ENCODE assay signal across 24 cellular contexts in genomic region chr11:77104727-77105126, GRCh38. TPM values are rescaled to one million over a fixed set of nuclear protein-coding genes. Genes with fewer than 3 reads are reported as not detected.
"Had no signal": no experiment of that assay in that cellular context is flagged by ENCODE, and none has a peak within 500 bp of the region (broad histone marks: within the 10 kb centered on the region; RNA-seq: fewer than 3 reads in every experiment).

No MANE protein-coding gene starts in this region.

- H3K27ac Mint-ChIP-seq: activated B cell treated with CpG ODN at 0.5 μM for 24 hours; activated CD4-positive, alpha-beta memory T cell treated with anti-CD3 and anti-CD28 coated beads for 36 hours; activated CD4-positive, alpha-beta T cell treated with anti-CD3 and anti-CD28 coated beads for 36 hours; mesothelial cell of epicardium; stimulated activated naive CD8-positive, alpha-beta T cell treated with anti-CD3 and anti-CD28 coated beads, Interleukin-15, amount 100 ng/mL, for 72 hours; T-helper 1 cell treated with Interleukin-12 subunit alpha and Interleukin-12 subunit beta and Interleukin-4 antibody, amounts not matched to agents 30 μg/mL and 1 μg/mL, for 36 hours had no signal

- H3K36me3 Mint-ChIP-seq: activated CD4-positive, alpha-beta memory T cell treated with anti-CD3 and anti-CD28 coated beads for 36 hours; activated naive CD4-positive, alpha-beta T cell treated with anti-CD3 and anti-CD28 coated beads, Interleukin-2, amount 10 ng/mL, durations not matched to agents 7 days and 5 days had no signal

- DNase-seq: activated B cell treated with CpG ODN at 0.5 μM for 24 hours; activated CD4-positive, alpha-beta memory T cell treated with anti-CD3 and anti-CD28 coated beads for 36 hours; activated CD4-positive, alpha-beta T cell treated with anti-CD3 and anti-CD28 coated beads for 36 hours; activated effector memory CD4-positive, alpha-beta T cell treated with anti-CD3 and anti-CD28 coated beads, Interleukin-2, amount 50 U/mL, for 16 hours; activated naive CD4-positive, alpha-beta T cell treated with anti-CD3 and anti-CD28 coated beads, Interleukin-2, amount 10 ng/mL, durations not matched to agents 7 days and 5 days; anterior cingulate cortex; central memory CD4-positive, alpha-beta T cell; colonic mucosa; heart right ventricle; naive thymus-derived CD8-positive, alpha-beta T cell; stimulated activated CD4-positive, alpha-beta T cell treated with anti-CD3 and anti-CD28 coated beads, Interleukin-1b, Interleukin-23, amount 100 ng/mL, for 48 hours; stimulated activated naive CD8-positive, alpha-beta T cell treated with anti-CD3 and anti-CD28 coated beads, Interleukin-15, amount 100 ng/mL, for 72 hours; T1000; tibial artery had no signal

- ATAC-seq: activated CD4-positive, alpha-beta T cell treated with anti-CD3 and anti-CD28 coated beads for 36 hours; heart right ventricle; naive thymus-derived CD8-positive, alpha-beta T cell; pancreas; right cardiac atrium; stimulated activated naive CD8-positive, alpha-beta T cell treated with anti-CD3 and anti-CD28 coated beads, Interleukin-15, amount 100 ng/mL, for 72 hours had no signal

- H3K4me3 Mint-ChIP-seq: activated B cell treated with CpG ODN at 0.5 μM for 24 hours; activated CD4-positive, alpha-beta memory T cell treated with anti-CD3 and anti-CD28 coated beads for 36 hours; activated CD4-positive, alpha-beta T cell treated with anti-CD3 and anti-CD28 coated beads for 36 hours; activated naive CD4-positive, alpha-beta T cell treated with anti-CD3 and anti-CD28 coated beads, Interleukin-2, amount 10 ng/mL, durations not matched to agents 7 days and 5 days; mesothelial cell of epicardium; naive thymus-derived CD8-positive, alpha-beta T cell; stimulated activated naive CD8-positive, alpha-beta T cell treated with anti-CD3 and anti-CD28 coated beads, Interleukin-15, amount 100 ng/mL, for 72 hours; T-helper 1 cell treated with Interleukin-12 subunit alpha and Interleukin-12 subunit beta and Interleukin-4 antibody, amounts not matched to agents 30 μg/mL and 1 μg/mL, for 36 hours had no signal

- H3K27ac ChIP-seq: colonic mucosa, esophagus muscularis mucosa, heart right ventricle, pancreas, skin epidermis, tibial artery had no signal

- H3K9me3 Mint-ChIP-seq: activated B cell treated with CpG ODN at 0.5 μM for 24 hours; activated CD4-positive, alpha-beta memory T cell treated with anti-CD3 and anti-CD28 coated beads for 36 hours; activated naive CD4-positive, alpha-beta T cell treated with anti-CD3 and anti-CD28 coated beads, Interleukin-2, amount 10 ng/mL, durations not matched to agents 7 days and 5 days; mesothelial cell of epicardium; naive thymus-derived CD8-positive, alpha-beta T cell; stimulated activated naive CD8-positive, alpha-beta T cell treated with anti-CD3 and anti-CD28 coated beads, Interleukin-15, amount 100 ng/mL, for 72 hours; T-helper 1 cell treated with Interleukin-12 subunit alpha and Interleukin-12 subunit beta and Interleukin-4 antibody, amounts not matched to agents 30 μg/mL and 1 μg/mL, for 36 hours had no signal

- H3K27me3 Mint-ChIP-seq: activated CD4-positive, alpha-beta memory T cell treated with anti-CD3 and anti-CD28 coated beads for 36 hours; activated CD4-positive, alpha-beta T cell treated with anti-CD3 and anti-CD28 coated beads for 36 hours; naive thymus-derived CD8-positive, alpha-beta T cell; stimulated activated naive CD8-positive, alpha-beta T cell treated with anti-CD3 and anti-CD28 coated beads, Interleukin-15, amount 100 ng/mL, for 72 hours had no signal

- H3K4me1 Mint-ChIP-seq: activated CD4-positive, alpha-beta T cell treated with anti-CD3 and anti-CD28 coated beads for 36 hours; activated naive CD4-positive, alpha-beta T cell treated with anti-CD3 and anti-CD28 coated beads, Interleukin-2, amount 10 ng/mL, durations not matched to agents 7 days and 5 days; naive thymus-derived CD8-positive, alpha-beta T cell; stimulated activated naive CD8-positive, alpha-beta T cell treated with anti-CD3 and anti-CD28 coated beads, Interleukin-15, amount 100 ng/mL, for 72 hours had no signal

- FAIRE-seq: pancreas had no signal

- H3K4me3 ChIP-seq: colonic mucosa, esophagus muscularis mucosa, heart right ventricle, lung, pancreas, skin epidermis, tibial artery had no signal

- H3K27me3 ChIP-seq: colonic mucosa, esophagus muscularis mucosa, heart right ventricle, pancreas, tibial artery had no signal

RNA-seq across cellular contexts. Expression of gene OMP, which starts 2.1 kb away (rescaled TPM):
- total RNA-seq: activated B cell treated with CpG ODN at 0.5 μM for 24 hours; activated CD4-positive, alpha-beta memory T cell treated with anti-CD3 and anti-CD28 coated beads for 36 hours; activated CD4-positive, alpha-beta T cell treated with anti-CD3 and anti-CD28 coated beads for 36 hours; esophagus muscularis mucosa; kidney epithelial cell; pulmonary artery endothelial cell; right cardiac atrium; urinary bladder had no signal
- polyA plus RNA-seq: heart right ventricle; naive thymus-derived CD8-positive, alpha-beta T cell; right cardiac atrium; urinary bladder had no signal

RNA-seq across cellular contexts. Expression of gene MYO7A, which starts 23.3 kb away (rescaled TPM):
- polyA plus RNA-seq: naive thymus-derived CD8-positive, alpha-beta T cell had no signal
